ENCODE assay signal across 1 cellular context in the genomic region with DNA sequence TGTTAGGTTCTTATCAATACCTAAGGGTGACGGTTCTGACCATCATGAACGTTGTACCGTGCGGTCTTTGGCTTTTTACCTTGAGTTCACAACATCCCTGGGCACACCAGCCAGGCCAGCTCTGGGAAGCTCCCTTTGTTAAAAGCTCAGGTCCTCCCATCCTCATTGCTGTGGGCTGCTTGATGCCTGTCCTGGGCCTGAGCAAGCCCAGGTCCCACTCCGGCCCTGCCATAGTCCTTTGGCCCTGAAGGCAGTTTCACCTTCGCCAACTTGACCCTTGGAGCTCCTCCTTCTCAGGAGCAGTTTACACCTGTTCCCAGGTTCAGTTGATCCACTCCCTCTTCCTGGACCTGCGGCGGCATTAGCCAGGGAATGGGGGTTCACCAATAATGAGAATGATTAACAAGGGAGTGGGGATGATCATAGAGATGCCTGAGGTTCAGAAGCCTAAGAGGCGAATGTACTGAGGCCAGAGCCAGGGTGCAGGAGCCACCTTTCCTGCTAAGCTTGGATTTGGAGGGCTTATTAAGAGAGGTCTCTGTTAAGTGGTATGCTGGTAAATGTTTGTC.
TF ChIP-seq lines count a peak whose summit lies in the region.

No MANE protein-coding gene starts in this region.

TF ChIP-seq in HepG2, 621 proteins besides CTCF, POLR2A, EP300 and RAD21 (continued from another document):
- TF ChIP-seq KDM2A (CRISPR knock-in tag; IDR thresholded peaks at IDR 0.05; ENCODE audit: borderline replicate concordance, low read depth) (peak; percentile 69), ZMYM4 (CRISPR knock-in tag; IDR thresholded peaks at IDR 0.05) (no peak), ZNF280D (CRISPR knock-in tag; IDR thresholded peaks at IDR 0.05) (0 out of 2 replicates have a peak, but pooled peaks have one; percentile 8), ZSCAN12 (CRISPR knock-in tag; IDR thresholded peaks at IDR 0.05) (no peak), AGO2 (optimal IDR thresholded peaks at IDR 0.05; ENCODE audit: low read depth, low read length) (peak; percentile 48), ZNF441 (CRISPR knock-in tag; IDR thresholded peaks at IDR 0.05; ENCODE audit: borderline replicate concordance) (no peak), AKAP8 (CRISPR knock-in tag; IDR thresholded peaks at IDR 0.05) (peak; percentile 42; the same call in 1 of the 2 replicates), SOX6 (IDR thresholded peaks at IDR 0.05) (no peak), SOX6 (CRISPR knock-in tag; IDR thresholded peaks at IDR 0.05) (0 out of 2 replicates have a peak, but pooled peaks have one; percentile 16), ZNF605 (CRISPR knock-in tag; IDR thresholded peaks at IDR 0.05) (peak; percentile 40; the same call in 1 of the 2 replicates), WIZ (CRISPR knock-in tag; IDR thresholded peaks at IDR 0.05) (no peak), SAFB2 (CRISPR knock-in tag; IDR thresholded peaks at IDR 0.05; ENCODE audit: borderline replicate concordance, low read depth) (0 out of 2 replicates have a peak, but pooled peaks have one; percentile 36), CERS6 (CRISPR knock-in tag; IDR thresholded peaks at IDR 0.05) (no peak), GFI1 (CRISPR knock-in tag; IDR thresholded peaks at IDR 0.05; ENCODE audit: borderline replicate concordance) (no peak), ATRX (CRISPR knock-in tag; IDR thresholded peaks at IDR 0.05; ENCODE audit: borderline replicate concordance) (no peak)
